In the genomic region with DNA sequence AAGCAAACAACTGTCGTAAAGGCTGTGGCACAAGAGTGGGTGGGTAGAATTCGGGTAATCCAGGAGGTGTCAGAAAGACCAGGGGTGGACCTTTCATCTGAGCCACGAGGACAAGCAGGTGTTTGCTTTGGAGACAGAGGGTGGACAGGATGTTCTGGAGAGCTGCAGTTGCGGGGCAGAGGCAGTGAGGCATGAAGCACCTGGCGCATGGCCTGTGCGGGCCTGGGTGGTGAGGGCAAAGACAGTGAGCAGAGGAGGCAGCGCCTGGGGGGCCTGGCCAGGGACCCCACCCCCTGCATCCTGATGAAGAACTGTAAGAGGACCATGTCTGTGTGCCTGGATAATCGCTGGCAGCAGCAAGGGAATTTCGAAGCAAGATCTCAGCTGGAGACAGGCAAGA, we compare ENCODE assay signal across 25 cellular contexts. TPM values are rescaled to one million over a fixed set of nuclear protein-coding genes. Genes with fewer than 3 reads are reported as not detected.
DNase-seq lines count a peak whose midpoint lies in the region; ATAC-seq and TF ChIP-seq lines count a peak whose summit lies in the region.
"Had no signal": no experiment of that assay in that cellular context is flagged by ENCODE, and none has a peak within 500 bp of the region (broad histone marks: within the 10 kb centered on the region; RNA-seq: fewer than 3 reads in every experiment).

No MANE protein-coding gene starts in this region.

- no peak overlapping the region for H3K4me3 Mint-ChIP-seq in activated T-helper 2 cell treated with anti-CD3 and anti-CD28 coated beads, Interferon-gamma antibody, Interleukin-2, Interleukin-4, amounts not matched to agents 10 μg/mL and 5 μg/mL and 100 μg/mL, durations not matched to agents 14 hours and 24 hours and 36 hours (ENCODE audit: low read depth)
- H3K4me3 Mint-ChIP-seq: activated CD4-positive, alpha-beta memory T cell treated with anti-CD3 and anti-CD28 coated beads for 36 hours; CD4-positive, alpha-beta T cell; dendritic cell treated with granulocyte-macrophage colony-stimulating factor and Interleukin-4, amounts not matched to agents 40 ng/mL and 50 ng/mL, for 4 days had no signal

- peaks cover 3% of the 10 kb centered on the region for H3K27me3 Mint-ChIP-seq in activated T-helper 2 cell treated with anti-CD3 and anti-CD28 coated beads, Interferon-gamma antibody, Interleukin-2, Interleukin-4, amounts not matched to agents 10 μg/mL and 5 μg/mL and 100 μg/mL, durations not matched to agents 14 hours and 24 hours and 36 hours (ENCODE audit: low read depth)
- H3K27me3 Mint-ChIP-seq: activated CD4-positive, alpha-beta memory T cell treated with anti-CD3 and anti-CD28 coated beads for 36 hours; CD4-positive, alpha-beta T cell had no signal

- intact Hi-C loops in activated T-helper 2 cell treated with anti-CD3 and anti-CD28 coated beads, Interferon-gamma antibody, Interleukin-2, Interleukin-4, amounts not matched to agents 10 μg/mL and 5 μg/mL and 100 μg/mL, durations not matched to agents 14 hours and 24 hours and 36 hours (cut with micrococcal nuclease) = no loop called here
- intact Hi-C loops in esophagus squamous epithelium (cut with DNase I) = no loop called here

- no peak overlapping the region for H3K27ac ChIP-seq in BLaER1 treated with 17β-estradiol and CSF1 and Interleukin-3, amounts not matched to agents 10 nM and 100 nM
- no peak overlapping the region for H3K27ac ChIP-seq in esophagus squamous epithelium
- H3K27ac ChIP-seq: HL-60, thoracic aorta had no signal

- H3K9me3 ChIP-seq in BLaER1 treated with 17β-estradiol and CSF1 and Interleukin-3, amounts not matched to agents 10 nM and 100 nM (replicated peaks in 1 of 11) = no peaks in the 10 kb centered on the region
- no peaks in the 10 kb centered on the region for H3K9me3 ChIP-seq in esophagus squamous epithelium
- H3K9me3 ChIP-seq: thoracic aorta had no signal

- no peak overlapping the region for H3K27ac Mint-ChIP-seq in activated T-helper 2 cell treated with anti-CD3 and anti-CD28 coated beads, Interferon-gamma antibody, Interleukin-2, Interleukin-4, amounts not matched to agents 10 μg/mL and 5 μg/mL and 100 μg/mL, durations not matched to agents 14 hours and 24 hours and 36 hours
- H3K27ac Mint-ChIP-seq: activated CD4-positive, alpha-beta memory T cell treated with anti-CD3 and anti-CD28 coated beads for 36 hours; CD4-positive, alpha-beta T cell; dendritic cell treated with granulocyte-macrophage colony-stimulating factor and Interleukin-4, amounts not matched to agents 40 ng/mL and 50 ng/mL, for 4 days had no signal

- no peaks in the 10 kb centered on the region for H3K4me1 Mint-ChIP-seq in activated T-helper 2 cell treated with anti-CD3 and anti-CD28 coated beads, Interferon-gamma antibody, Interleukin-2, Interleukin-4, amounts not matched to agents 10 μg/mL and 5 μg/mL and 100 μg/mL, durations not matched to agents 14 hours and 24 hours and 36 hours (ENCODE audit: low read depth)

- no peaks in the 10 kb centered on the region for H3K36me3 Mint-ChIP-seq in activated T-helper 2 cell treated with anti-CD3 and anti-CD28 coated beads, Interferon-gamma antibody, Interleukin-2, Interleukin-4, amounts not matched to agents 10 μg/mL and 5 μg/mL and 100 μg/mL, durations not matched to agents 14 hours and 24 hours and 36 hours (ENCODE audit: low read depth)
- H3K36me3 Mint-ChIP-seq: activated CD4-positive, alpha-beta memory T cell treated with anti-CD3 and anti-CD28 coated beads for 36 hours had no signal

- H3K9ac ChIP-seq in BLaER1 treated with 17β-estradiol and CSF1 and Interleukin-3, amounts not matched to agents 10 nM and 100 nM = no peak overlapping the region

- no peaks in the 10 kb centered on the region for H4K20me1 ChIP-seq in BLaER1 treated with 17β-estradiol and CSF1 and Interleukin-3, amounts not matched to agents 10 nM and 100 nM

- H3K36me3 ChIP-seq in BLaER1 treated with 17β-estradiol and CSF1 and Interleukin-3, amounts not matched to agents 10 nM and 100 nM = no peaks in the 10 kb centered on the region
- no peaks in the 10 kb centered on the region for H3K36me3 ChIP-seq in esophagus squamous epithelium
- H3K36me3 ChIP-seq: thoracic aorta had no signal

- no peak for ATAC-seq in GM18867 (IDR thresholded peaks at IDR 0.05; ENCODE audit: unreplicated experiment)
- ATAC-seq: GM12878 had no signal

- no peak overlapping the region for H3K4me3 ChIP-seq in BLaER1 treated with 17β-estradiol and CSF1 and Interleukin-3, amounts not matched to agents 10 nM and 100 nM
- no peak overlapping the region for H3K4me3 ChIP-seq in esophagus squamous epithelium
- H3K4me3 ChIP-seq: GM12878, thoracic aorta had no signal

- TF ChIP-seq CTCF in esophagus squamous epithelium (IDR thresholded peaks at IDR 0.05) = no peak

- peaks cover 0 to 6% (median 0%) of the 10 kb centered on the region in 11 experiments; a peak in 2 of 22 replicates for H3K27me3 ChIP-seq in BLaER1 treated with 17β-estradiol and CSF1 and Interleukin-3, amounts not matched to agents 10 nM and 100 nM
- no peaks in the 10 kb centered on the region for H3K27me3 ChIP-seq in esophagus squamous epithelium

- no peaks in the 10 kb centered on the region for H3K9me3 Mint-ChIP-seq in activated T-helper 2 cell treated with anti-CD3 and anti-CD28 coated beads, Interferon-gamma antibody, Interleukin-2, Interleukin-4, amounts not matched to agents 10 μg/mL and 5 μg/mL and 100 μg/mL, durations not matched to agents 14 hours and 24 hours and 36 hours
- H3K9me3 Mint-ChIP-seq: activated CD4-positive, alpha-beta memory T cell treated with anti-CD3 and anti-CD28 coated beads for 36 hours; CD4-positive, alpha-beta T cell; dendritic cell treated with granulocyte-macrophage colony-stimulating factor and Interleukin-4, amounts not matched to agents 40 ng/mL and 50 ng/mL, for 4 days had no signal

- 62 to 64% methylated on average over 9 of the region's 9 CpGs for WGBS in esophagus squamous epithelium, 2 donors

- H3K4me2 ChIP-seq in BLaER1 treated with 17β-estradiol and CSF1 and Interleukin-3, amounts not matched to agents 10 nM and 100 nM = peak overlapping the region in 8 of 11 experiments; percentile 58 to 74 (median 64); a peak in 15 of 22 replicates

- TF ChIP-seq POLR2A in esophagus squamous epithelium (IDR thresholded peaks at IDR 0.05) = no peak

- peak; percentile 96 for DNase-seq in DMS53 treated with DMSO at 0.1 percent for 48 hours (lab: John Stamatoyannopoulos, UW; ENCODE audit: unreplicated experiment)
- DNase-seq in NCI-H69 (lab: John Stamatoyannopoulos, UW) = peak; percentile 65
- DNase-seq in kidney tubule cell (ENCODE audit: low spot score) = peak; percentile 25
- no peak for DNase-seq in SIG-M5 treated with dmso at 0.1 percent for 504 hours (lab: John Stamatoyannopoulos, UW; ENCODE audit: unreplicated experiment)
- no peak for DNase-seq in activated T-helper 2 cell treated with anti-CD3 and anti-CD28 coated beads, Interferon-gamma antibody, Interleukin-2, Interleukin-4, amounts not matched to agents 10 μg/mL and 5 μg/mL and 100 μg/mL, durations not matched to agents 14 hours and 24 hours and 36 hours (ENCODE audit: low spot score)
- DNase-seq in esophagus squamous epithelium (lab: John Stamatoyannopoulos, UW) = no peak
- DNase-seq: activated CD4-positive, alpha-beta memory T cell treated with anti-CD3 and anti-CD28 coated beads for 36 hours; activated CD4-positive, CD25-positive, alpha-beta regulatory T cell; amniotic stem cell; CD4-positive, alpha-beta T cell; DMS79 treated with DMSO at 0.1 percent for 48 hours; glutamatergic neuron; IMR-90; mammary epithelial cell; NCI-H1694 treated with DMSO at 0.1 percent for 48 hours; NCI-H446; nucleus accumbens; stimulated activated CD4-positive, alpha-beta T cell treated with anti-CD3 and anti-CD28 coated beads, Interleukin-2, amount 100 ng/mL, for 48 hours; stimulated activated naive CD4-positive, alpha-beta T cell treated with Interleukin-2 at 50 U/mL for 16 hours had no signal

- H3K4me1 ChIP-seq in BLaER1 treated with 17β-estradiol and CSF1 and Interleukin-3, amounts not matched to agents 10 nM and 100 nM = peaks cover 0 to 23% (median 18%) of the 10 kb centered on the region in 10 experiments; a peak in 16 of 20 replicates
- H3K4me1 ChIP-seq in esophagus squamous epithelium = no peaks in the 10 kb centered on the region

RNA-seq across cellular contexts. Expression of a gene that starts 24.9 kb away (rescaled TPM):
- 0.28 and 0.37 TPM in 2 replicates for total RNA-seq in activated T-helper 2 cell treated with anti-CD3 and anti-CD28 coated beads, Interferon-gamma antibody, Interleukin-2, Interleukin-4, amounts not matched to agents 10 μg/mL and 5 μg/mL and 100 μg/mL, durations not matched to agents 14 hours and 24 hours and 36 hours
- total RNA-seq in esophagus squamous epithelium = 1 to 10 TPM in 2 of 4 donors, under 1 TPM in 2; 0.23 to 2.7 (median 1.0) TPM
- total RNA-seq: activated CD4-positive, alpha-beta memory T cell treated with anti-CD3 and anti-CD28 coated beads for 36 hours had no signal

Comparison
In these comparisons a context has a peak if more than half of its experiments do, and no peak if none do; other contexts are left out.
1. DNase-seq: peak in DMS53 treated with DMSO at 0.1 percent for 48 hours (single experiment), NCI-H69 (single experiment) and kidney tubule cell (single experiment); none in SIG-M5 treated with dmso at 0.1 percent for 504 hours (single experiment), activated T-helper 2 cell treated with anti-CD3 and anti-CD28 coated beads, Interferon-gamma antibody, Interleukin-2, Interleukin-4, amounts not matched to agents 10 μg/mL and 5 μg/mL and 100 μg/mL, durations not matched to agents 14 hours and 24 hours and 36 hours (single experiment) and esophagus squamous epithelium (single experiment).